Comparison of ENCODE assay signal across 1 cellular context in genomic region chr1:34781071-34781843, GRCh38.
TF ChIP-seq lines count a peak whose summit lies in the region.

Gene GJB3, plus strand, starts transcription at chr1:34781214. Its CDS starts 3,549 bp downstream, at chr1:34784763.

TF ChIP-seq in K562, 482 proteins besides CTCF, POLR2A, EP300 and RAD21 (continued from another document):
- no peak for TF ChIP-seq ZBTB49 (CRISPR knock-in tag; IDR thresholded peaks at IDR 0.05; ENCODE audit: borderline replicate concordance)
- no peak for TF ChIP-seq ZZZ3 (IDR thresholded peaks at IDR 0.05)
- TF ChIP-seq BCL6 (CRISPR knock-in tag; IDR thresholded peaks at IDR 0.05): no peak
- TF ChIP-seq TCF3 (CRISPR knock-in tag; IDR thresholded peaks at IDR 0.05): no peak
- TF ChIP-seq TCF7 (IDR thresholded peaks at IDR 0.05; ENCODE audit: borderline replicate concordance): no peak
- no peak for TF ChIP-seq MITF (IDR thresholded peaks at IDR 0.05)
- TF ChIP-seq ZNF57 (CRISPR knock-in tag; IDR thresholded peaks at IDR 0.05): no peak
- no peak for TF ChIP-seq E2F8 (IDR thresholded peaks at IDR 0.05; ENCODE audit: low read depth, partially characterized antibody)
